In the genomic region with DNA sequence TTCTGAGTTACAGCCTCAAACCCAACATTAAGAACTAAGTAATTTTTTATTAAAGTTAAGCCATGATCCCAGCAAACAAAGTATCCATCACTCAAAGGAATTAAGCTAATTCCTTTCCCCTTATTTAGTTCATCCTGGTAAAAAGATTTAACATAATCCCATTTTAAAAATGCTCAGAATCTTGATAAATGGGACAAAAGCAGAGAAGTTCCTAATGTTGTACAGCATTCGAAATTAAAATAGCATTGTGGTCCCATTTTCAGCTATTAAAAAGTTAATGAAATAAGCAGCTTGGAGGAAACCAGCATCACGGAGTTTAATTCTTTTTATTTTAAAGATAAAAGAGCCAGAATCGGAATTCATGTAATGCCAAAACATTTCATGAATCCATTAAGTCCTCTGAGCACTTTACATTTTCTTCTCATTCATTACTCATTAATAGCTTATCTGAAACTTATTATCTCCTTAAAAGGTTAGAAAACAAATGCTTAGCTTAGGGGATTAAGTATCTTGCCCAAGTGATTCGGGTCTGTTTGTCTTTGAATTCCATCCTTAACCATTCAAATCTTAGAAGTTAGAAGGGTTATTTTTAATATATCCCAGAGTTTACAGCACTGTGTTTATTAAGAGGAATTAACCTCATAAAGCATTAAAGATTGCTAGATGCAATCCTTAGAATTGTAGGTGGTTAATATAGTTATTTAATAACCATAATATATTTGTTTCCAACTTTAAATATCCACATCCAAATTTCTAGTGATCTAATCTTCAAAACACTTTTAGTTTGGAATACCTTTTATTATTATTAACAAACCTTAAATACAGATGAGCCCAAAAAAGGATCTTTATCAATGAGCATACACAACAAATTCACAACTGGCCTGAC, we compare ENCODE assay signal across 20 cellular contexts. TPM values are rescaled to one million over a fixed set of nuclear protein-coding genes. Genes with fewer than 3 reads are reported as not detected.
DNase-seq lines count a peak whose midpoint lies in the region; ATAC-seq, FAIRE-seq and TF ChIP-seq lines count a peak whose summit lies in the region.
"Had no signal": no experiment of that assay in that cellular context is flagged by ENCODE, and none has a peak within 500 bp of the region (broad histone marks: within the 10 kb centered on the region; RNA-seq: fewer than 3 reads in every experiment).

No MANE protein-coding gene starts in this region.

- H3K36me3 Mint-ChIP-seq in chondrocyte (ENCODE audit: low read depth), result peaks cover 41% of the 10 kb centered on the region

- FAIRE-seq in D721Med (lab: Jason Lieb, UNC), result peak; percentile 6
- FAIRE-seq: G401.6 had no signal

- 34% methylated on average over 4 of the region's 4 CpGs for WGBS in esophagus muscularis mucosa

- H3K27me3 Mint-ChIP-seq in chondrocyte (ENCODE audit: low read depth), result no peaks in the 10 kb centered on the region
- H3K27me3 Mint-ChIP-seq: activated CD4-positive, alpha-beta T cell treated with anti-CD3 and anti-CD28 coated beads, Interleukin-2, amount 10 ng/mL, durations not matched to agents 24 days and 14 days; T-cell had no signal

- TF ChIP-seq POLR2A in esophagus muscularis mucosa (IDR thresholded peaks at IDR 0.05; ENCODE audit: low read depth), result no peak

- H3K9me3 ChIP-seq in lower lobe of right lung (no peaks in the 10 kb centered on the region), esophagus muscularis mucosa (no peaks in the 10 kb centered on the region)
- H3K9me3 ChIP-seq: colonic mucosa, upper lobe of right lung had no signal

- DNase-seq in D721Med (ENCODE audit: insufficient read length, low spot score) (no peak), NCI-H82 treated with DMSO at 0.1 percent for 48 hours (lab: John Stamatoyannopoulos, UW; ENCODE audit: unreplicated experiment) (peak; percentile 64), chondrocyte (ENCODE audit: low spot score) (no peak), renal cortical epithelial cell (ENCODE audit: low read depth) (peak; percentile 49), lower lobe of right lung (no peak), esophagus muscularis mucosa (ENCODE audit: extremely low spot score) (no peak)
- DNase-seq: activated CD4-positive, alpha-beta T cell treated with anti-CD3 and anti-CD28 coated beads, Interleukin-2, amount 10 ng/mL, durations not matched to agents 24 days and 14 days; activated CD8-positive, alpha-beta memory T cell treated with anti-CD3 and anti-CD28 coated beads, Interleukin-2, amount 50 U/mL, for 4 hours; activated naive CD4-positive, alpha-beta T cell; colonic mucosa; HCEC 1CT; Karpas-422; left colon; NCI-H1105 treated with DMSO at 0.1 percent for 48 hours; NCI-H510A; T-cell; upper lobe of right lung had no signal

- no peak overlapping the region for H3K4me3 ChIP-seq in lower lobe of right lung
- H3K4me3 ChIP-seq in esophagus muscularis mucosa, result no peak overlapping the region
- H3K4me3 ChIP-seq: colonic mucosa, upper lobe of right lung had no signal

- H3K4me1 Mint-ChIP-seq in chondrocyte (ENCODE audit: low read depth), result peaks cover 38% of the 10 kb centered on the region

- no peaks in the 10 kb centered on the region for H3K9me3 Mint-ChIP-seq in chondrocyte (ENCODE audit: low read depth)
- H3K9me3 Mint-ChIP-seq: activated CD4-positive, alpha-beta T cell treated with anti-CD3 and anti-CD28 coated beads, Interleukin-2, amount 10 ng/mL, durations not matched to agents 24 days and 14 days; neural crest cell; T-cell had no signal

- H3K4me1 ChIP-seq in lower lobe of right lung (peaks cover 70% of the 10 kb centered on the region), esophagus muscularis mucosa (peaks cover 60 to 76% (median 73%) of the 10 kb centered on the region in 4 donors)
- H3K4me1 ChIP-seq: colonic mucosa had no signal

- intact Hi-C loops in lower lobe of right lung (cut with DNase I), result no loop called here
- intact Hi-C loops in esophagus muscularis mucosa (cut with DNase I), result no loop called here

- no peak overlapping the region for H3K27ac ChIP-seq in lower lobe of right lung
- peak overlapping the region in 1 of 4 donors; percentile 5 for H3K27ac ChIP-seq in esophagus muscularis mucosa (replicated peaks in 1 of 4)
- H3K27ac ChIP-seq: colonic mucosa, upper lobe of right lung had no signal

- H3K27ac Mint-ChIP-seq in chondrocyte (ENCODE audit: unreplicated experiment), result peak overlapping the region; percentile 51
- H3K27ac Mint-ChIP-seq: activated CD4-positive, alpha-beta T cell treated with anti-CD3 and anti-CD28 coated beads, Interleukin-2, amount 10 ng/mL, durations not matched to agents 24 days and 14 days had no signal

- H3K27me3 ChIP-seq in lower lobe of right lung (ENCODE audit: low read depth), result no peaks in the 10 kb centered on the region
- H3K27me3 ChIP-seq in esophagus muscularis mucosa, result no peaks in the 10 kb centered on the region
- H3K27me3 ChIP-seq: colonic mucosa, upper lobe of right lung had no signal

- TF ChIP-seq EP300 in esophagus muscularis mucosa (IDR thresholded peaks at IDR 0.05), result no peak

- peaks cover 100% of the 10 kb centered on the region for H3K36me3 ChIP-seq in lower lobe of right lung
- peaks cover 65 to 100% (median 88%) of the 10 kb centered on the region in 4 donors for H3K36me3 ChIP-seq in esophagus muscularis mucosa

- H3K4me3 Mint-ChIP-seq in chondrocyte (ENCODE audit: unreplicated experiment), result no peak overlapping the region

- no peak for TF ChIP-seq CTCF in D721Med (IDR thresholded peaks at IDR 0.05; ENCODE audit: insufficient read depth, missing control alignments)
- no peak for TF ChIP-seq CTCF in chondrocyte (IDR thresholded peaks at IDR 0.05)
- no peak for TF ChIP-seq CTCF in lower lobe of right lung (IDR thresholded peaks at IDR 0.05)
- no peak for TF ChIP-seq CTCF in esophagus muscularis mucosa (IDR thresholded peaks at IDR 0.05)

- ATAC-seq in lower lobe of right lung (no peak), HG03280 (IDR thresholded peaks at IDR 0.05; ENCODE audit: unreplicated experiment) (no peak)
- ATAC-seq: left colon, T-cell, upper lobe of right lung had no signal

RNA-seq across cellular contexts. Expression of a gene that starts 11.2 kb away (rescaled TPM):
- total RNA-seq in chondrocyte (217 to 277 TPM (median 238 TPM) in 3 replicates), renal cortical epithelial cell (182 and 322 TPM in 2 replicates), lower lobe of right lung (299 TPM), esophagus muscularis mucosa (100 to 1,000 TPM; 143 to 272 (median 165) TPM)

RNA-seq across cellular contexts. Expression of a gene that starts 31.6 kb away (rescaled TPM):
- total RNA-seq in chondrocyte, result 123 to 128 TPM (median 128 TPM) in 3 replicates
- 86.9 and 420 TPM in 2 replicates for total RNA-seq in renal cortical epithelial cell
- total RNA-seq in lower lobe of right lung, result 81.7 TPM
- total RNA-seq in esophagus muscularis mucosa, result 100 to 1,000 TPM; 159 to 360 (median 263) TPM

RNA-seq across cellular contexts. Expression of a gene that starts 31.7 kb away (rescaled TPM):
- 26.8 to 29.3 TPM (median 27.8 TPM) in 3 replicates for total RNA-seq in chondrocyte
- 37.7 and 53.9 TPM in 2 replicates for total RNA-seq in renal cortical epithelial cell
- total RNA-seq in lower lobe of right lung, result 22.2 TPM
- total RNA-seq in esophagus muscularis mucosa, result 10 to 100 TPM; 25.3 to 63.3 (median 32.7) TPM

RNA-seq across cellular contexts. Expression of a gene that starts 41.0 kb away (rescaled TPM):
- 42.2 to 46.1 TPM (median 44.6 TPM) in 3 replicates for total RNA-seq in chondrocyte
- 20.0 and 58.4 TPM in 2 replicates for total RNA-seq in renal cortical epithelial cell
- total RNA-seq in lower lobe of right lung, result 47.9 TPM
- 10 to 100 TPM; 45.9 to 62.2 (median 48.0) TPM for total RNA-seq in esophagus muscularis mucosa

Comparison
In these comparisons a context has a peak if more than half of its experiments do, and no peak if none do; other contexts are left out.
1. DNase-seq: peak in NCI-H82 treated with DMSO at 0.1 percent for 48 hours (single experiment) and renal cortical epithelial cell (single experiment); none in D721Med (single experiment), chondrocyte (single experiment), lower lobe of right lung (single experiment) and esophagus muscularis mucosa (single experiment).